In the genomic region with DNA sequence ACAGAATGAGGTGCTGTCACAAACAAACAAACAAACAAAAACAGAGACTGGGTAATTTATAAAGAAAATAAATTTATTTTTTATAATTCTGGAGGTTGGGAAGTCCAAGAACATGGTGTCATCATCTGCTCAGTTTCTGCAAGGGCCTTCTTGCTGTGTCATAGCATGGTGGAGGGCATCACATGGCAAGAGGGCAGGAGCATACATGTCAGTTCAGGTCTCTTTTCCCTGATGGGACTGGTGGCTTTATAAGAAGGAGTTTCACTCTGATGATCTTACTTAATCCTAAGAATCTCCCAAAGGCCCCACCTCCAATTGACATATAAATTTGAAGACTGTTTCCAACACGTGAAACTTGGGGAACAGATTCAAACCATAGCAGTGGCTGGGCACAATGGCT, we compare ENCODE assay signal across 17 cellular contexts.
"Had no signal": no experiment of that assay in that cellular context is flagged by ENCODE, and none has a peak within 500 bp of the region (broad histone marks: within the 10 kb centered on the region; RNA-seq: fewer than 3 reads in every experiment).

No MANE protein-coding gene starts in this region.

- DNase-seq: central memory CD4-positive, alpha-beta T cell; effector CD4-positive, alpha-beta T cell; heart right ventricle; kidney glomerular epithelial cell; natural killer cell; ovary; small intestine; stimulated activated CD4-positive, alpha-beta T cell treated with anti-CD3 and anti-CD28 coated beads, Interleukin-12 subunit alpha, Interleukin-12 subunit beta, amount 100 ng/mL, for 4 hours; stimulated activated naive CD4-positive, alpha-beta T cell treated with Interleukin-2 at 50 U/mL for 16 hours; upper lobe of right lung had no signal

- H3K4me1 ChIP-seq: gastrocnemius medialis, right atrium auricular region, testis, tibial nerve, upper lobe of right lung had no signal

- H3K36me3 ChIP-seq: gastrocnemius medialis, heart right ventricle, neural progenitor cell, ovary, right atrium auricular region, tibial nerve, upper lobe of right lung had no signal

- ATAC-seq: gastrocnemius medialis, natural killer cell, upper lobe of right lung had no signal

- H3K27me3 ChIP-seq: gastrocnemius medialis, neural progenitor cell, ovary, right atrium auricular region, testis, tibial nerve, upper lobe of right lung had no signal

- H3K4me2 ChIP-seq: neural progenitor cell had no signal

- FAIRE-seq: islet of Langerhans, small intestine had no signal

- H3K4me3 ChIP-seq: coronary artery, gastrocnemius medialis, heart right ventricle, neural progenitor cell, ovary, right atrium auricular region, testis, tibial nerve, upper lobe of right lung had no signal

- H3K9me3 ChIP-seq: gastrocnemius medialis, ovary, testis had no signal

- H2AFZ ChIP-seq: neural progenitor cell had no signal

- H3K27ac ChIP-seq: coronary artery, gastrocnemius medialis, heart right ventricle, neural progenitor cell, ovary, right atrium auricular region, testis, tibial nerve, upper lobe of right lung had no signal

- H3K9ac ChIP-seq: neural progenitor cell had no signal
